9 cellular contexts compared by ENCODE assay signal in genomic region chr7:32846630-32847225, GRCh38. TPM values are rescaled to one million over a fixed set of nuclear protein-coding genes. Genes with fewer than 3 reads are reported as not detected.
DNase-seq lines count a peak whose midpoint lies in the region; ATAC-seq and TF ChIP-seq lines count a peak whose summit lies in the region.
"Had no signal": no experiment of that assay in that cellular context is flagged by ENCODE, and none has a peak within 500 bp of the region (broad histone marks: within the 10 kb centered on the region; RNA-seq: fewer than 3 reads in every experiment).

No MANE protein-coding gene starts in this region.

- intact Hi-C loops in MCF 10A (cut with micrococcal nuclease) = no loop called here

- CTCF ChIA-PET in MCF 10A (lab: Yijun Ruan, JAX) = interaction anchor here (0.9 to 2.1 kb wide), 5 partner anchors 9 to 47 kb away, joined by 3 to 8 read pairs (median 4); no protein-coding TSS in a partner anchor

- H3K4me1 Mint-ChIP-seq in MCF 10A (ENCODE audit: insufficient read depth, unreplicated experiment) = no peaks in the 10 kb centered on the region

- H3K4me3 Mint-ChIP-seq in MCF 10A (ENCODE audit: unreplicated experiment) = no peak overlapping the region

- H3K27ac ChIP-seq in VCaP = no peak overlapping the region
- H3K27ac ChIP-seq: BLaER1 treated with 17β-estradiol and CSF1 and Interleukin-3, amounts not matched to agents 10 nM and 100 nM had no signal

- DNase-seq in NCI-H187 (lab: John Stamatoyannopoulos, UW) = peak; percentile 14 to 54
- DNase-seq in NCI-H187 treated with DMSO at 0.1 percent for 48 hours (lab: John Stamatoyannopoulos, UW) = no peak
- DNase-seq in NCI-H1417 treated with DMSO at 0.1 percent for 48 hours (lab: John Stamatoyannopoulos, UW) = peak; percentile 1
- peak; percentile 62 for DNase-seq in MCF 10A (ENCODE audit: unreplicated experiment)
- peak; percentile 73 for DNase-seq in iris pigment epithelial cell (ENCODE audit: low read depth)
- DNase-seq in stimulated activated CD4-positive, alpha-beta T cell treated with anti-CD3 and anti-CD28 coated beads, Interleukin-15, amount 100 ng/mL, for 48 hours (ENCODE audit: low read depth in 2 of 2) = peak; percentile 78 to 83

- peak; percentile 99 for ATAC-seq in HG02840 (IDR thresholded peaks at IDR 0.05; ENCODE audit: low FRiP score, unreplicated experiment)

- no peaks in the 10 kb centered on the region for H3K27me3 Mint-ChIP-seq in MCF 10A (ENCODE audit: insufficient read depth, unreplicated experiment)

- POLR2A ChIA-PET in MCF 10A (lab: Yijun Ruan, JAX) = interaction anchor here (1.0 kb wide), 1 partner anchor 96 kb away, joined by 3 read pairs; no protein-coding TSS in a partner anchor

- no TSS peak for BruUV-seq in MCF 10A (replicated peaks; lab: Mats Ljungman, UMichigan)

- no peaks in the 10 kb centered on the region for H3K36me3 Mint-ChIP-seq in MCF 10A (ENCODE audit: insufficient read depth, unreplicated experiment)

- TF ChIP-seq CTCF in VCaP (conservative IDR thresholded peaks at IDR 0.05) (peak; percentile 32), MCF 10A (IDR thresholded peaks at IDR 0.05; ENCODE audit: unreplicated experiment) (peak; percentile 29)

- H3K27ac Mint-ChIP-seq in MCF 10A (ENCODE audit: low read depth, unreplicated experiment) = no peak overlapping the region

- H3K9me3 Mint-ChIP-seq in MCF 10A (ENCODE audit: unreplicated experiment) = no peaks in the 10 kb centered on the region

RNA-seq across cellular contexts. Expression of gene KBTBD2, which starts 44.8 kb away (rescaled TPM):
- total RNA-seq in MCF 10A (2022) = 27.2 and 27.4 TPM in 2 replicates
